Comparison of ENCODE assay signal across 27 cellular contexts in the genomic region with DNA sequence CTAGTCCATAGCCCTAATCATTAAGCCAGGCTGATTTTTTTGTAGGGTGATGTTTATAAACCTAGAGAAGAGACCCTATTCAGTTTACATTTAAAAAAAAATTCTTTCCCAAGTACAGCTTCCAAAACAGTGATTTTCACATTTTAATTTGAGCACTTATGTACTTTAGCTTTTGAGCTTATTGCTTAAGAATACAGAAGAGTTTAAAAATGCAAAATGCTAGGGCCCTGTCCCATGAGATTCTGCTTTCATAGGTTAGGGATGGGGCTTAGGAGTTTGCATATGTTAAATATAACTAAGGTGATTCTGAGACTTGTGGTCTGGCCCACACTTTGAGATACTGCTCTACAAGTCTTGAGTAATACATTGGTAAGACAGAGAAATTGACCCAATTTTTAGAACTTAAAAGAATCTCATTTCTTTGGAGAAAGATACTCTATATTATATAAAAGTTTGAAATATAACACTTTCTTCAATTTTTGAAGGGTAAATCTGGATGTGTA.
"Had no signal": no experiment of that assay in that cellular context is flagged by ENCODE, and none has a peak within 500 bp of the region (broad histone marks: within the 10 kb centered on the region; RNA-seq: fewer than 3 reads in every experiment).

No MANE protein-coding gene starts in this region.

- H3K27me3 ChIP-seq: neural progenitor cell, pancreas, right atrium auricular region, suprapubic skin, tibial artery, upper lobe of right lung had no signal

- H3K9me3 Mint-ChIP-seq: naive B cell; natural killer cell; nephron progenitor cell; neural progenitor cell; stimulated activated effector memory CD8-positive, alpha-beta T cell treated with anti-CD3 and anti-CD28 coated beads, Interleukin-12 subunit alpha, Interleukin-12 subunit beta, amount 100 ng/mL, for 72 hours; stimulated activated naive CD8-positive, alpha-beta T cell treated with anti-CD3 and anti-CD28 coated beads, Interleukin-15, Interleukin-2, amounts not matched to agents 100 ng/mL and 50 ng/mL, for 24 hours had no signal

- H3K27ac Mint-ChIP-seq: mesothelial cell of epicardium; natural killer cell; nephron progenitor cell; stimulated activated effector memory CD8-positive, alpha-beta T cell treated with anti-CD3 and anti-CD28 coated beads, Interleukin-12 subunit alpha, Interleukin-12 subunit beta, amount 100 ng/mL, for 72 hours; stimulated activated naive CD8-positive, alpha-beta T cell treated with anti-CD3 and anti-CD28 coated beads, Interleukin-15, Interleukin-2, amounts not matched to agents 100 ng/mL and 50 ng/mL, for 24 hours had no signal

- H3K9me3 ChIP-seq: left ventricle myocardium inferior, pancreas, right atrium auricular region, suprapubic skin, thoracic aorta, tibial artery, upper lobe of right lung had no signal

- H3K27ac ChIP-seq: left ventricle myocardium inferior, neural progenitor cell, pancreas, right atrium auricular region, skin epidermis, suprapubic skin, thoracic aorta, tibial artery, upper lobe of right lung had no signal

- H3K4me1 ChIP-seq: left ventricle myocardium inferior, pancreas, right atrium auricular region, suprapubic skin, tibial artery, upper lobe of right lung had no signal

- H3K36me3 Mint-ChIP-seq: mesothelial cell of epicardium; naive B cell; natural killer cell; neural progenitor cell; stimulated activated effector memory CD8-positive, alpha-beta T cell treated with anti-CD3 and anti-CD28 coated beads, Interleukin-12 subunit alpha, Interleukin-12 subunit beta, amount 100 ng/mL, for 72 hours had no signal

- DNase-seq: hypothalamus; islet precursor cell; left ventricle myocardium inferior; naive B cell; natural killer cell; nephron progenitor cell; nucleus accumbens; pancreas; posterior cingulate gyrus; stimulated activated CD4-positive, alpha-beta T cell treated with anti-CD3 and anti-CD28 coated beads, Interleukin-12 subunit alpha, Interleukin-12 subunit beta, amount 100 ng/mL, for 4 hours; stimulated activated CD4-positive, alpha-beta T cell treated with anti-CD3 and anti-CD28 coated beads, Interleukin-15, amount 100 ng/mL, for 24 hours; stimulated activated CD4-positive, alpha-beta T cell treated with anti-CD3 and anti-CD28 coated beads, Interleukin-2, amount 100 ng/mL, for 24 hours; stimulated activated CD4-positive, alpha-beta T cell treated with anti-CD3 and anti-CD28 coated beads, Interleukin-4, amount 100 ng/mL, for 1 hour; stimulated activated naive CD4-positive, alpha-beta T cell; tibial artery; trophoblast cell; upper lobe of right lung had no signal

- H3K36me3 ChIP-seq: left ventricle myocardium inferior, neural progenitor cell, pancreas, right atrium auricular region, suprapubic skin, thoracic aorta, tibial artery, upper lobe of right lung had no signal

- ATAC-seq: natural killer cell; pancreas; sciatic nerve; stimulated activated effector memory CD8-positive, alpha-beta T cell treated with anti-CD3 and anti-CD28 coated beads, Interleukin-12 subunit alpha, Interleukin-12 subunit beta, amount 100 ng/mL, for 72 hours; upper lobe of right lung had no signal

- H3K27me3 Mint-ChIP-seq: naive B cell had no signal

- H3K4me2 ChIP-seq: neural progenitor cell had no signal

- H3K9ac ChIP-seq: neural progenitor cell had no signal

- H3K4me1 Mint-ChIP-seq: mesothelial cell of epicardium; naive B cell; natural killer cell; nephron progenitor cell; stimulated activated effector memory CD8-positive, alpha-beta T cell treated with anti-CD3 and anti-CD28 coated beads, Interleukin-12 subunit alpha, Interleukin-12 subunit beta, amount 100 ng/mL, for 72 hours had no signal

- H3K4me3 ChIP-seq: left ventricle myocardium inferior, lung, neural progenitor cell, pancreas, right atrium auricular region, skin epidermis, suprapubic skin, thoracic aorta, tibial artery, upper lobe of right lung had no signal

- H3K4me3 Mint-ChIP-seq: mesothelial cell of epicardium; naive B cell; natural killer cell; nephron progenitor cell; neural progenitor cell; stimulated activated effector memory CD8-positive, alpha-beta T cell treated with anti-CD3 and anti-CD28 coated beads, Interleukin-12 subunit alpha, Interleukin-12 subunit beta, amount 100 ng/mL, for 72 hours; stimulated activated naive CD8-positive, alpha-beta T cell treated with anti-CD3 and anti-CD28 coated beads, Interleukin-15, Interleukin-2, amounts not matched to agents 100 ng/mL and 50 ng/mL, for 24 hours had no signal
